In genomic region chr13:46211116-46211515, GRCh38 we compare ENCODE assay signal across 8 cellular contexts. TPM values are rescaled to one million over a fixed set of nuclear protein-coding genes. Genes with fewer than 3 reads are reported as not detected.
DNase-seq lines count a peak whose midpoint lies in the region; ATAC-seq and TF ChIP-seq lines count a peak whose summit lies in the region.

No MANE protein-coding gene starts in this region.

- no peaks in the 10 kb centered on the region for H3K36me3 ChIP-seq in KOPT-K1 (ENCODE audit: insufficient read depth, low read length)

- no peak overlapping the region for H3K27ac Mint-ChIP-seq in WTC11

- no peaks in the 10 kb centered on the region for H3K9me3 ChIP-seq in KOPT-K1 (ENCODE audit: insufficient read depth, low read length, poor library complexity, severe bottlenecking)

- no peaks in the 10 kb centered on the region for H3K9me3 Mint-ChIP-seq in WTC11

- H3K4me3 ChIP-seq in epithelial cell of esophagus (ENCODE audit: low read length): peak overlapping the region; percentile 13

- peaks cover 25% of the 10 kb centered on the region for H3K27me3 Mint-ChIP-seq in WTC11 (ENCODE audit: low read depth)

- no peak for TF ChIP-seq CTCF in WTC11 (IDR thresholded peaks at IDR 0.05)
- no peak for TF ChIP-seq CTCF in epithelial cell of esophagus (IDR thresholded peaks at IDR 0.05; ENCODE audit: insufficient read depth, low read depth, low read length, missing control alignments)
- no peak for TF ChIP-seq CTCF in omental fat pad (IDR thresholded peaks at IDR 0.05)

- H3K27ac ChIP-seq in KOPT-K1 (ENCODE audit: low read depth, low read length, poor library complexity, severe bottlenecking): peak overlapping the region; percentile 74

- ATAC-seq in GM18870 (IDR thresholded peaks at IDR 0.05; ENCODE audit: unreplicated experiment) (peak; percentile 25), WTC11 (no peak), omental fat pad (ENCODE audit: low FRiP score) (peak; percentile 47)

- CTCF ChIA-PET in WTC11 (lab: Charles Lee): interaction anchor here (0.9 kb wide), 1 partner anchor 110 kb away, joined by 3 read pairs; no protein-coding TSS in a partner anchor

- H3K4me3 Mint-ChIP-seq in WTC11: peak overlapping the region; percentile 59

- H3K4me1 Mint-ChIP-seq in WTC11: peaks cover 12% of the 10 kb centered on the region

- H3K36me3 Mint-ChIP-seq in WTC11: no peaks in the 10 kb centered on the region

- DNase-seq in AG08395 (ENCODE audit: low spot score) (peak; percentile 3), WTC11 (ENCODE audit: low spot score) (no peak), epithelial cell of esophagus (ENCODE audit: low read depth) (peak; percentile 4), omental fat pad (ENCODE audit: low spot score) (no peak), NCI-H187 treated with DMSO at 0.1 percent for 48 hours (lab: John Stamatoyannopoulos, UW) (no peak), NCI-H510A treated with DMSO at 0.1 percent for 48 hours (lab: John Stamatoyannopoulos, UW) (no peak)

- POLR2A ChIA-PET in WTC11 (lab: Charles Lee): no interaction called here

TF ChIP-seq in WTC11, 78 proteins besides CTCF, POLR2A, EP300 and RAD21:
- TF ChIP-seq CBFB (CRISPR knock-in tag; IDR thresholded peaks at IDR 0.05; ENCODE audit: low read depth): no peak

RNA-seq across cellular contexts. Expression of gene LRRC63, which starts 0.6 kb away (rescaled TPM):
- 0.11 TPM in 1 of 3 replicates, not detected in the others for total RNA-seq in WTC11 (2021)
- total RNA-seq in omental fat pad: 1 to 10 TPM in 1 of 4 donors, not detected in 3; 1.0 TPM

RNA-seq across cellular contexts. Expression of gene LCP1, which starts 29.1 kb away (rescaled TPM):
- total RNA-seq in WTC11 (2021) (2.7 to 3.7 TPM (median 3.2 TPM) in 3 replicates), omental fat pad (100 to 1,000 TPM in 3 of 4 donors, 10 to 100 TPM in 1; 61.0 to 325 (median 142) TPM)

Comparison
In these comparisons a context has a peak if more than half of its experiments do, and no peak if none do; other contexts are left out.
1. DNase-seq: peak in AG08395 (single experiment) and epithelial cell of esophagus (single experiment); none in WTC11 (single experiment), omental fat pad (single experiment), NCI-H187 treated with DMSO at 0.1 percent for 48 hours (single experiment) and NCI-H510A treated with DMSO at 0.1 percent for 48 hours (single experiment).
2. RNA of gene LCP1, which starts 29.1 kb away (total RNA-seq): 61.0 to 325 TPM in omental fat pad; 2.7 to 3.7 TPM in WTC11; every median in the first group is over 10 times any median in the second.